11 cellular contexts compared by ENCODE assay signal in the genomic region with DNA sequence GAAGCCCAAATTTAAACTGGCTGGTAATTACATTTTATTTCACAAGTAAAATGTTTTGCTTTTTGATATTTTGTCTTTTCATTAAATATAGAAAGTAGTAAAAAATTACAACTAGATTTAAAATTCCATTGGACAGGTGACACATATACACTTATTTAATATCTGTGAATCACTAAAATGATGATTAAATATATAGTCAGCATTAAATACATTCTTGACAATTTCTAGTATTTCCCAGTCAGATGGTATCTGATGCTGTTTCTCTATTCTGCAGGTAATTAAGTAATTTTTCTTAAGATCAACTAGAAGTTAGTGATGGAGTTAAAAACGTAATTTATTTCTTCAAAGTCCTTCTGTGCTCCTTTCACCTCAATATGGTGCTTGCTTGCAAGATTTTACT.
"Had no signal": no experiment of that assay in that cellular context is flagged by ENCODE, and none has a peak within 500 bp of the region (broad histone marks: within the 10 kb centered on the region; RNA-seq: fewer than 3 reads in every experiment).

No MANE protein-coding gene starts in this region.

- H3K9me3 ChIP-seq: HAP-1 had no signal

- H3K4me2 ChIP-seq: GM23338 had no signal

- H3K4me1 ChIP-seq: HAP-1 had no signal

- H3K9ac ChIP-seq: GM23248 had no signal

- H3K27ac ChIP-seq: GM23248 had no signal

- DNase-seq: GM23248, GOT3, H7, H9, HCEC 1CT, HFFc6 had no signal

- H3K4me3 ChIP-seq: GM23248, GM23338, HAP-1 had no signal

- H2AFZ ChIP-seq: GM23248, GM23338 had no signal

- ATAC-seq: GM23338, HCT116 had no signal

- H3K36me3 ChIP-seq: HAP-1 had no signal

- FAIRE-seq: H1, H54 had no signal
